ENCODE assay signal across 8 cellular contexts in the genomic region with DNA sequence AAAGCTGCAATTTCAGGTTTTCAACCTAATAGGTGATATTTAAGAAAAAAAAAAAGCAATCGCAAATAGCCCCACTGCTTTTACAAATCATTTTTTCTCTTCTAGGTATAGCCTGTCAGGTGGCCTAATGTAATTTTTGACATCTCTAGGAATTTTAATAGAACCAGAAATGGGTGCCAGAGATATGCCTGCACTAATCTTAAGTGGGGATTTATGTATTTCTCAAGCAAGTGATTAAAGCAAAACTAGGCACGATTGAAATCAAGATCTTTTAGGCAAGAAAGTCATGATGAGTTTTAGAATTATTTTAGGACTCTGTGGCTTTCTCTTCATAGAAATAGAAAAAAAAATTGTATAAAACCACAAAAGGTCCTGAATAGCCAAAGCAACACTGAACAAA. TPM values are rescaled to one million over a fixed set of nuclear protein-coding genes. Genes with fewer than 3 reads are reported as not detected.
A peak's percentile ranks its signal among the peaks of the same experiment; 100 is the strongest.
DNase-seq lines count a peak whose midpoint lies in the region; ATAC-seq and TF ChIP-seq lines count a peak whose summit lies in the region.

No MANE protein-coding gene starts in this region.

- peaks cover 7% of the 10 kb centered on the region for H3K36me3 ChIP-seq in ES-I3 (ENCODE audit: insufficient read depth, low read length)

- peaks cover 4% of the 10 kb centered on the region; the same call in 1 of the 2 replicates for H3K4me1 ChIP-seq in ES-I3 (ENCODE audit: insufficient read depth, low read length)

- H3K9ac ChIP-seq in ES-I3 (ENCODE audit: low read depth, low read length) = peak overlapping the region; percentile 64

- H3K4me1 Mint-ChIP-seq in nephron progenitor cell = peaks cover 60% of the 10 kb centered on the region

- intact Hi-C loops in sciatic nerve (cut with DNase I) = no loop called here

- peaks cover 26% of the 10 kb centered on the region for H3K36me3 Mint-ChIP-seq in nephron progenitor cell (ENCODE audit: low read depth)

- no peak for TF ChIP-seq CTCF in nephron progenitor cell (IDR thresholded peaks at IDR 0.05)

- no peaks in the 10 kb centered on the region for H3K9me3 ChIP-seq in ES-I3 (ENCODE audit: control insufficient read depth, insufficient read depth, low read length)

- H3K27ac Mint-ChIP-seq in nephron progenitor cell = peak overlapping the region; percentile 98

- H3K4me3 Mint-ChIP-seq in nephron progenitor cell = peak overlapping the region; percentile 89

- H3K27ac ChIP-seq in cingulate gyrus (ENCODE audit: low read depth, low read length) = peak overlapping the region; percentile 99

- DNase-seq in NCI-H526 treated with DMSO at 0.1 percent for 48 hours (lab: John Stamatoyannopoulos, UW) = peak; percentile 45
- no peak for DNase-seq in nephron progenitor cell
- no peak for DNase-seq in NCI-H345 treated with DMSO at 0.1 percent for 48 hours (lab: John Stamatoyannopoulos, UW; ENCODE audit: unreplicated experiment)
- no peak for DNase-seq in sciatic nerve (ENCODE audit: low spot score)
- no peak for DNase-seq in SKM-1 treated with dmso at 0.1 percent for 144 hours (lab: John Stamatoyannopoulos, UW; ENCODE audit: unreplicated experiment)
- no peak for DNase-seq in DMS 273 treated with DMSO at 0.1 percent for 48 hours (lab: John Stamatoyannopoulos, UW)

- no peak for ATAC-seq in sciatic nerve

- no peaks in the 10 kb centered on the region for H3K27me3 Mint-ChIP-seq in nephron progenitor cell (ENCODE audit: low read depth, poor library complexity)

- peaks cover 6% of the 10 kb centered on the region for H3K9me3 Mint-ChIP-seq in nephron progenitor cell

RNA-seq across cellular contexts. Expression of a gene that starts 0.9 kb away (rescaled TPM):
- 7.6 TPM for total RNA-seq in sciatic nerve

RNA-seq across cellular contexts. Expression of a gene that starts 24.2 kb away (rescaled TPM):
- not detected for total RNA-seq in sciatic nerve

RNA-seq across cellular contexts. Expression of a gene that starts 34.3 kb away (rescaled TPM):
- total RNA-seq in sciatic nerve = 11.7 TPM
